Comparison of ENCODE assay signal across 8 cellular contexts in genomic region chr15:101723874-101724674, GRCh38. TPM values are rescaled to one million over a fixed set of nuclear protein-coding genes. Genes with fewer than 3 reads are reported as not detected.
DNase-seq lines count a peak whose midpoint lies in the region; ATAC-seq, FAIRE-seq and TF ChIP-seq lines count a peak whose summit lies in the region.

Gene TARS3, minus strand, starts transcription at chr15:101724473. Its CDS starts 86 bp downstream, at chr15:101724387.

- peak within 1 kb of the TSS; percentile 100 for H3K18ac ChIP-seq in H1 (ENCODE audit: extremely low read depth, low read length)

- H2AFZ ChIP-seq in H1 (ENCODE audit: low read length): peak within 1 kb of the TSS; percentile 100

- H2AK5ac ChIP-seq in H1 (ENCODE audit: low read depth, low read length): no peak within 1 kb of the TSS

- peaks cover 5% of the 10 kb centered on the region; the same call in 1 of the 2 replicates for H3K23me2 ChIP-seq in H1 (ENCODE audit: low read depth, low read length)

- H3K14ac ChIP-seq in H1 (ENCODE audit: insufficient read length): no peak within 1 kb of the TSS

- peak within 1 kb of the TSS; percentile 68 for H4K5ac ChIP-seq in H1 (ENCODE audit: insufficient read length, low read depth, low read length)

- peaks cover 4 to 10% (median 8%) of the 10 kb centered on the region in 4 experiments; a peak in 6 of 8 replicates for H3K36me3 ChIP-seq in H1 (ENCODE audit: control insufficient read depth in 2 of 4, insufficient read depth in 4 of 4, low read length in 3 of 4)

- H2BK12ac ChIP-seq in H1 (ENCODE audit: low read depth, low read length): peak within 1 kb of the TSS; percentile 88; the same call in 1 of the 2 replicates

- no peak within 1 kb of the TSS for H2BK120ac ChIP-seq in H1 (replicated peaks; ENCODE audit: low read depth, low read length)

- TF ChIP-seq EP300 in H1 (IDR thresholded peaks at IDR 0.05; ENCODE audit: borderline replicate concordance in 1 of 2, low read depth in 2 of 2, low read length in 2 of 2): no peak

- peak within 1 kb of the TSS; percentile 61; the same call in 1 of the 2 replicates for H2BK5ac ChIP-seq in H1 (ENCODE audit: low read depth, low read length)

- peak; percentile 78 to 91 for TF ChIP-seq POLR2A in H1 (IDR thresholded peaks at IDR 0.05; ENCODE audit: control extremely low read depth in 1 of 2, low read depth in 2 of 2, low read length in 2 of 2)

- peak within 1 kb of the TSS; percentile 60 to 77 (median 70) for H3K4me3 ChIP-seq in H1 (ENCODE audit: extremely low read depth in 1 of 4, insufficient read depth in 2 of 4, low read depth in 3 of 4, low read length in 4 of 4)

- CTCF ChIA-PET in H1 (lab: Charles Lee; ENCODE audit: partially characterized antibody): interaction anchor here (0.7 kb wide), 1 partner anchor 61 kb away, joined by 3 read pairs; no protein-coding TSS in a partner anchor

- no peak for FAIRE-seq in H1 (lab: Jason Lieb, UNC)

- WGBS in H1 (ENCODE audit: extremely low coverage in 1 of 2, insufficient coverage in 1 of 2, insufficient read length in 1 of 2, insufficient replicate concordance in 2 of 2, low coverage in 1 of 2, low lambda C conversion rate in 2 of 2, missing lambda C conversion rate in 1 of 2), 2 experiments: 1% methylated on average over 43 of the region's 93 CpGs; no CpG with 5 or more reads in 1 of the 2 experiments

- H3K56ac ChIP-seq in H1 (replicated peaks; ENCODE audit: insufficient read length, low read depth, low read length): peak within 1 kb of the TSS; percentile 26

- no peaks in the 10 kb centered on the region for H3K79me1 ChIP-seq in H1 (ENCODE audit: low read depth, low read length)

- peak within 1 kb of the TSS; percentile 73 to 96 (median 86) for H3K9ac ChIP-seq in H1 (replicated peaks in 1 of 4; ENCODE audit: extremely low read depth in 1 of 4, low read depth in 3 of 4, low read length in 3 of 4)

- H3K9me3 ChIP-seq in H1 (ENCODE audit: insufficient read depth in 2 of 2, low read depth in 1 of 2, low read length in 1 of 2): no peaks in the 10 kb centered on the region

- TF ChIP-seq CTCF in H1 (IDR thresholded peaks at IDR 0.05; ENCODE audit: control extremely low read depth in 1 of 3, insufficient read depth in 1 of 3, low read depth in 1 of 3, low read length in 3 of 3): peak in 1 of 3 experiments; percentile 15; a peak in 1 of 4 replicates

- peak; percentile 86 for ATAC-seq in GM19455 (IDR thresholded peaks at IDR 0.05; ENCODE audit: unreplicated experiment)

- H3K27ac ChIP-seq in H1 (ENCODE audit: low read depth, low read length): peak within 1 kb of the TSS; percentile 65; the same call in 1 of the 2 replicates

- peak within 1 kb of the TSS; percentile 93 for H4K8ac ChIP-seq in H1 (ENCODE audit: extremely low read depth, insufficient read depth, low read length)

- H3K4me2 ChIP-seq in H1 (ENCODE audit: insufficient read depth in 1 of 2, low read depth in 2 of 2, low read length in 2 of 2): peak within 1 kb of the TSS; percentile 57 to 72

- H3K27me3 ChIP-seq in H1 (replicated peaks in 1 of 4; ENCODE audit: control insufficient read depth in 3 of 4, extremely low read depth in 1 of 4, insufficient read depth in 3 of 4, low read length in 3 of 4): no peaks in the 10 kb centered on the region

- H3K79me2 ChIP-seq in H1 (ENCODE audit: control insufficient read depth in 1 of 2, insufficient read depth in 2 of 2, low read length in 2 of 2): no peaks in the 10 kb centered on the region

- TF ChIP-seq RAD21 in H1 (IDR thresholded peaks at IDR 0.05 in 1 of 2, conservative IDR thresholded peaks at IDR 0.05 in 1 of 2; ENCODE audit: low read depth in 2 of 2, low read length in 2 of 2): no peak

- no peaks in the 10 kb centered on the region for H4K20me1 ChIP-seq in H1 (replicated peaks in 1 of 2; ENCODE audit: control insufficient read depth in 1 of 2, insufficient read depth in 2 of 2, low read length in 2 of 2)

- no peak within 1 kb of the TSS for H2BK15ac ChIP-seq in H1 (ENCODE audit: low read length)

- no peak within 1 kb of the TSS for H3K4ac ChIP-seq in H1 (replicated peaks; ENCODE audit: insufficient read length, low read depth, low read length)

- peaks cover 0 to 2% (median 0%) of the 10 kb centered on the region in 4 experiments; a peak in 2 of 7 replicates for H3K4me1 ChIP-seq in H1 (replicated peaks in 1 of 4; ENCODE audit: control insufficient read depth in 3 of 4, insufficient read depth in 4 of 4, low read length in 3 of 4)

- DNase-seq in COLO668 (lab: John Stamatoyannopoulos, UW; ENCODE audit: unreplicated experiment) (peak; percentile 94), HK-2 (ENCODE audit: unreplicated experiment) (peak; percentile 89), H1 (ENCODE audit: low read depth in 1 of 2, low spot score in 2 of 2) (peak; percentile 57 to 91), mesenteric fat pad (ENCODE audit: low spot score) (peak; percentile 98)
- DNase-seq in NK-92 treated with Interleukin-12 subunit alpha and Interleukin-12 subunit beta, amount 100 ng/mL, for 24 hours (lab: John Stamatoyannopoulos, UW): peak; percentile 99
- peak; percentile 90 to 92 for DNase-seq in activated CD8-positive, alpha-beta memory T cell treated with anti-CD3 and anti-CD28 coated beads for 4 hours (ENCODE audit: low read depth in 2 of 2)
- peak; percentile 87 for DNase-seq in stimulated activated CD8-positive, alpha-beta memory T cell treated with anti-CD3 and anti-CD28 coated beads, Interleukin-15, amount 100 ng/mL, for 24 hours (ENCODE audit: low read depth)

- H2BK20ac ChIP-seq in H1 (ENCODE audit: low read length): no peak within 1 kb of the TSS

- peak within 1 kb of the TSS; percentile 61 for H4K91ac ChIP-seq in H1 (replicated peaks; ENCODE audit: insufficient read length, low read length)

- H3K23ac ChIP-seq in H1 (ENCODE audit: insufficient read length): no peak within 1 kb of the TSS

- POLR2A ChIA-PET in H1 (lab: Charles Lee; ENCODE audit: partially characterized antibody): interaction anchor here (1.4 kb wide), 1 partner anchor 12 kb away, joined by 9 read pairs; no protein-coding TSS in a partner anchor

TF ChIP-seq in H1, 55 proteins besides CTCF, POLR2A, EP300 and RAD21 (continues in another document):
- TF ChIP-seq SP2 (IDR thresholded peaks at IDR 0.05; ENCODE audit: low read length) (no peak), POU5F1 (IDR thresholded peaks at IDR 0.05; ENCODE audit: low read depth, low read length) (no peak), CEBPB (IDR thresholded peaks at IDR 0.05; ENCODE audit: low read depth, low read length) (no peak), GTF2F1 (IDR thresholded peaks at IDR 0.05; ENCODE audit: borderline replicate concordance, low read depth, low read length) (no peak), JUN (IDR thresholded peaks at IDR 0.05; ENCODE audit: low read depth, low read length) (no peak), KDM5A (IDR thresholded peaks at IDR 0.05; ENCODE audit: low read length) (no peak), JUND (IDR thresholded peaks at IDR 0.05; ENCODE audit: low read length) (no peak), CHD1 (IDR thresholded peaks at IDR 0.05; ENCODE audit: low read depth, low read length) (no peak), CBX5 (IDR thresholded peaks at IDR 0.05; ENCODE audit: low read depth, low read length) (no peak), RXRA (IDR thresholded peaks at IDR 0.05; ENCODE audit: insufficient read depth, low read depth, low read length) (no peak), KDM1A (IDR thresholded peaks at IDR 0.05; ENCODE audit: borderline replicate concordance, low read length) (no peak), EZH2 (IDR thresholded peaks at IDR 0.05; ENCODE audit: low read depth, low read length, severe bottlenecking) (no peak), KDM4A (IDR thresholded peaks at IDR 0.05; ENCODE audit: low read depth, low read length, severe bottlenecking) (peak; percentile 99), SP4 (IDR thresholded peaks at IDR 0.05; ENCODE audit: low read length) (0 out of 2 replicates have a peak, but pooled peaks have one; percentile 36), CREB1 (IDR thresholded peaks at IDR 0.05) (no peak), SAP30 (IDR thresholded peaks at IDR 0.05; ENCODE audit: insufficient read depth, insufficient replicate concordance, low read length) (no peak), ATF2 (IDR thresholded peaks at IDR 0.05; ENCODE audit: low read length) (no peak), HDAC6 (IDR thresholded peaks at IDR 0.05; ENCODE audit: low read depth, low read length) (no peak), SIN3A (conservative IDR thresholded peaks at IDR 0.05 in 1 of 2, IDR thresholded peaks at IDR 0.05 in 1 of 2; ENCODE audit: low read depth in 1 of 2, low read length in 2 of 2) (peak; percentile 58 to 78; a peak in 3 of 4 replicates), MAFK (IDR thresholded peaks at IDR 0.05; ENCODE audit: low read depth, low read length) (no peak), SP1 (IDR thresholded peaks at IDR 0.05; ENCODE audit: low read depth, low read length) (no peak), RBBP5 (IDR thresholded peaks at IDR 0.05; ENCODE audit: borderline replicate concordance, low read depth, low read length) (peak; percentile 90), TCF12 (IDR thresholded peaks at IDR 0.05; ENCODE audit: low read depth, low read length) (no peak), BCL11A (IDR thresholded peaks at IDR 0.05; ENCODE audit: low read depth in 2 of 2, low read length in 2 of 2) (no peak), BACH1 (IDR thresholded peaks at IDR 0.05; ENCODE audit: low read length) (no peak)

RNA-seq across cellular contexts. Expression of gene TARS3, which starts in this region (rescaled TPM):
- total RNA-seq in H1 (2021; fragmentation: NEBNext Ultra II Directional; extraction: Animal tissue kit (Norgen Biotek cat#: 25700)): 11.9 and 13.9 TPM in 2 replicates
- 2.1 and 2.4 TPM in 2 replicates for polyA plus RNA-seq in H1 (2011; rRNA removed)
- 3.0 TPM for polyA plus RNA-seq in H1 (2011; cell fraction: cytosol; rRNA removed)
- polyA plus RNA-seq in H1 (2011; cell fraction: nucleus; rRNA removed): 2.7 TPM
- 6.1 to 8.0 TPM (median 7.1 TPM) in 4 replicates for polyA plus RNA-seq in H1 (2012, experiment 1 of 2)
- 1.0 TPM for polyA plus RNA-seq in H1 (2012, experiment 2 of 2)
- polyA plus RNA-seq in H1 (2013, experiment 1 of 2): 8.3 TPM
- polyA plus RNA-seq in H1 (2013, experiment 2 of 2): 7.9 TPM
- 2.5 and 5.0 TPM in 2 replicates for polyA minus RNA-seq in H1 (2011; rRNA and poly(A)+ RNA removed)
- 4.3 TPM for polyA minus RNA-seq in H1 (2011; cell fraction: cytosol; rRNA and poly(A)+ RNA removed)
- 11.4 TPM for polyA minus RNA-seq in H1 (2011; cell fraction: nucleus; rRNA and poly(A)+ RNA removed)
- 8.8 TPM for total RNA-seq in mesenteric fat pad

Comparison
In these comparisons a context has a peak if more than half of its experiments do, and no peak if none do; other contexts are left out.
1. Peak in every context shown above with its lines: DNase-seq, ATAC-seq, H3K4me3 ChIP-seq and H3K27ac ChIP-seq.